1 cellular context compared by ENCODE assay signal in the genomic region with DNA sequence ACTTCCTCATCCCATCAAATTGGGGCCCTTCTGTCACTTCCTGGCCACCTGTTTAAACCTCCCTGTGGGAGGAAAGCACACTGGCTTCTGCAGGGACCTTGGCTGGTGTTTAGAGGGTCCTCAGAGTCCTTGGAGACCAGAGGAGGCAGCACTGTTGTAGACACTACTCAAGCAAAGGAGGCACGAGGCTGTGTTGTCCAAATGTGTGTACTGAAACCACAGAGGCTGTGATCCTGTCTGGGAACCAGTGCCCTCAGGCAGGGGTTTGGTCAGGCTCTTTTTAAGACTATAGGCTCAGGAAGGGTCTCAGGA.
A peak's percentile ranks its signal among the peaks of the same experiment; 100 is the strongest.
TF ChIP-seq lines count a peak whose summit lies in the region.

No MANE protein-coding gene starts in this region.

TF ChIP-seq in GM12878, 131 proteins besides CTCF, POLR2A, EP300 and RAD21:
- TF ChIP-seq HDAC2 (IDR thresholded peaks at IDR 0.05) (no peak), SPI1 (IDR thresholded peaks at IDR 0.05; ENCODE audit: borderline replicate concordance, insufficient read depth, low read depth, low read length) (peak; percentile 12; the same call in 1 of the 2 replicates), ZNF24 (IDR thresholded peaks at IDR 0.05) (no peak)
- TF ChIP-seq, protein P1, sequence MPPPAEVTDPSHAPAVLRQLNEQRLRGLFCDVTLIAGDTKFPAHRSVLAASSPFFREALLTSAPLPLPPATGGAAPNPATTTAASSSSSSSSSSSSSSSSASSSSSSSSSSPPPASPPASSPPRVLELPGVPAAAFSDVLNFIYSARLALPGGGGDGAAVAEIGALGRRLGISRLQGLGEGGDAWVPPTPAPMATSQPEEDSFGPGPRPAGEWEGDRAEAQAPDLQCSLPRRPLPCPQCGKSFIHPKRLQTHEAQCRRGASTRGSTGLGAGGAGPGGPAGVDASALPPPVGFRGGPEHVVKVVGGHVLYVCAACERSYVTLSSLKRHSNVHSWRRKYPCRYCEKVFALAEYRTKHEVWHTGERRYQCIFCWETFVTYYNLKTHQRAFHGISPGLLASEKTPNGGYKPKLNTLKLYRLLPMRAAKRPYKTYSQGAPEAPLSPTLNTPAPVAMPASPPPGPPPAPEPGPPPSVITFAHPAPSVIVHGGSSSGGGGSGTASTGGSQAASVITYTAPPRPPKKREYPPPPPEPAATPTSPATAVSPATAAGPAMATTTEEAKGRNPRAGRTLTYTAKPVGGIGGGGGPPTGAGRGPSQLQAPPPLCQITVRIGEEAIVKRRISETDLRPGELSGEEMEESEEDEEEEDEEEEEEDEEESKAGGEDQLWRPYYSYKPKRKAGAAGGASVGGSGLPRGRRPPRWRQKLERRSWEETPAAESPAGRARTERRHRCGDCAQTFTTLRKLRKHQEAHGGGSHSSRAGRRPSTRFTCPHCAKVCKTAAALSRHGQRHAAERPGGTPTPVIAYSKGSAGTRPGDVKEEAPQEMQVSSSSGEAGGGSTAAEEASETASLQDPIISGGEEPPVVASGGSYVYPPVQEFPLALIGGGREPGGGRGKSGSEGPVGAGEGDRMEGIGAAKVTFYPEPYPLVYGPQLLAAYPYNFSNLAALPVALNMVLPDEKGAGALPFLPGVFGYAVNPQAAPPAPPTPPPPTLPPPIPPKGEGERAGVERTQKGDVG (CRISPR knock-in tag; IDR thresholded peaks at IDR 0.05): no peak
- TF ChIP-seq, protein P2, sequence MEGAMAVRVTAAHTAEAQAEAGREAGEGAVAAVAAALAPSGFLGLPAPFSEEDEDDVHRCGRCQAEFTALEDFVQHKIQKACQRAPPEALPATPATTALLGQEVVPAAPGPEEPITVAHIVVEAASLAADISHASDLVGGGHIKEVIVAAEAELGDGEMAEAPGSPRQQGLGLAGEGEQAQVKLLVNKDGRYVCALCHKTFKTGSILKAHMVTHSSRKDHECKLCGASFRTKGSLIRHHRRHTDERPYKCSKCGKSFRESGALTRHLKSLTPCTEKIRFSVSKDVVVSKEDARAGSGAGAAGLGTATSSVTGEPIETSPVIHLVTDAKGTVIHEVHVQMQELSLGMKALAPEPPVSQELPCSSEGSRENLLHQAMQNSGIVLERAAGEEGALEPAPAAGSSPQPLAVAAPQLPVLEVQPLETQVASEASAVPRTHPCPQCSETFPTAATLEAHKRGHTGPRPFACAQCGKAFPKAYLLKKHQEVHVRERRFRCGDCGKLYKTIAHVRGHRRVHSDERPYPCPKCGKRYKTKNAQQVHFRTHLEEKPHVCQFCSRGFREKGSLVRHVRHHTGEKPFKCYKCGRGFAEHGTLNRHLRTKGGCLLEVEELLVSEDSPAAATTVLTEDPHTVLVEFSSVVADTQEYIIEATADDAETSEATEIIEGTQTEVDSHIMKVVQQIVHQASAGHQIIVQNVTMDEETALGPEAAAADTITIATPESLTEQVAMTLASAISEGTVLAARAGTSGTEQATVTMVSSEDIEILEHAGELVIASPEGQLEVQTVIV (IDR thresholded peaks at IDR 0.05; ENCODE audit: borderline replicate concordance, partially characterized antibody): no peak
- TF ChIP-seq, protein P3, sequence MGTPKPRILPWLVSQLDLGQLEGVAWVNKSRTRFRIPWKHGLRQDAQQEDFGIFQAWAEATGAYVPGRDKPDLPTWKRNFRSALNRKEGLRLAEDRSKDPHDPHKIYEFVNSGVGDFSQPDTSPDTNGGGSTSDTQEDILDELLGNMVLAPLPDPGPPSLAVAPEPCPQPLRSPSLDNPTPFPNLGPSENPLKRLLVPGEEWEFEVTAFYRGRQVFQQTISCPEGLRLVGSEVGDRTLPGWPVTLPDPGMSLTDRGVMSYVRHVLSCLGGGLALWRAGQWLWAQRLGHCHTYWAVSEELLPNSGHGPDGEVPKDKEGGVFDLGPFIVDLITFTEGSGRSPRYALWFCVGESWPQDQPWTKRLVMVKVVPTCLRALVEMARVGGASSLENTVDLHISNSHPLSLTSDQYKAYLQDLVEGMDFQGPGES (IDR thresholded peaks at IDR 0.05): no peak
- TF ChIP-seq, protein P4, sequence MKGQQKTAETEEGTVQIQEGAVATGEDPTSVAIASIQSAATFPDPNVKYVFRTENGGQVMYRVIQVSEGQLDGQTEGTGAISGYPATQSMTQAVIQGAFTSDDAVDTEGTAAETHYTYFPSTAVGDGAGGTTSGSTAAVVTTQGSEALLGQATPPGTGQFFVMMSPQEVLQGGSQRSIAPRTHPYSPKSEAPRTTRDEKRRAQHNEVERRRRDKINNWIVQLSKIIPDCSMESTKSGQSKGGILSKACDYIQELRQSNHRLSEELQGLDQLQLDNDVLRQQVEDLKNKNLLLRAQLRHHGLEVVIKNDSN (IDR thresholded peaks at IDR 0.05; ENCODE audit: borderline replicate concordance, extremely low read length, insufficient read depth, low read depth, low read length): no peak
